In genomic region chr1:54979327-54979891, GRCh38 we compare ENCODE assay signal across 28 cellular contexts. TPM values are rescaled to one million over a fixed set of nuclear protein-coding genes. Genes with fewer than 3 reads are reported as not detected.
A peak's percentile ranks its signal among the peaks of the same experiment; 100 is the strongest.
DNase-seq lines count a peak whose midpoint lies in the region; ATAC-seq and TF ChIP-seq lines count a peak whose summit lies in the region.
"Had no signal": no experiment of that assay in that cellular context is flagged by ENCODE, and none has a peak within 500 bp of the region (broad histone marks: within the 10 kb centered on the region; RNA-seq: fewer than 3 reads in every experiment).

No MANE protein-coding gene starts in this region.

- no peaks in the 10 kb centered on the region; the same call in 1 of the 2 replicates for H3K27me3 ChIP-seq in H9 (ENCODE audit: insufficient read depth, low read length)
- H3K27me3 ChIP-seq in osteoblast (ENCODE audit: insufficient read depth, low read length), result peaks cover 67% of the 10 kb centered on the region
- H3K27me3 ChIP-seq in brain microvascular endothelial cell (replicated peaks), result peaks cover 26% of the 10 kb centered on the region

- H3K9me3 ChIP-seq in H9 (ENCODE audit: control insufficient read depth, low read depth, low read length) (no peaks in the 10 kb centered on the region), osteoblast (ENCODE audit: low read depth, low read length) (no peaks in the 10 kb centered on the region)
- H3K9me3 ChIP-seq: lower lobe of right lung, thoracic aorta had no signal

- H2AFZ ChIP-seq in H9 (ENCODE audit: low read length) (no peak overlapping the region), osteoblast (ENCODE audit: low read length) (no peak overlapping the region)

- no peak overlapping the region for H3K9ac ChIP-seq in H9 (ENCODE audit: extremely low read depth, insufficient read length, low read length)

- H3K4me3 Mint-ChIP-seq in H9, result peak overlapping the region; percentile 2 to 30; a peak in 4 of 5 replicates
- H3K4me3 Mint-ChIP-seq: activated B cell treated with CpG ODN at 0.5 μM for 24 hours; activated CD8-positive, alpha-beta T cell treated with anti-CD3 and anti-CD28 coated beads for 36 hours; activated naive CD4-positive, alpha-beta T cell treated with anti-CD3 and anti-CD28 coated beads for 36 hours; CD8-positive, alpha-beta memory T cell had no signal

- no peak overlapping the region for H2BK120ac ChIP-seq in H9 (ENCODE audit: low read depth, low read length, poor library complexity, severe bottlenecking)

- H3K9me3 Mint-ChIP-seq in H9, result no peaks in the 10 kb centered on the region
- H3K9me3 Mint-ChIP-seq: activated B cell treated with CpG ODN at 0.5 μM for 24 hours; activated CD8-positive, alpha-beta T cell treated with anti-CD3 and anti-CD28 coated beads for 36 hours; activated naive CD4-positive, alpha-beta T cell treated with anti-CD3 and anti-CD28 coated beads for 36 hours had no signal

- TF ChIP-seq CTCF in GM10266 (IDR thresholded peaks at IDR 0.05; ENCODE audit: control insufficient read depth, insufficient read depth, low read depth, missing control alignments) (no peak), H9 (conservative IDR thresholded peaks at IDR 0.05) (no peak), epithelial cell of esophagus (IDR thresholded peaks at IDR 0.05; ENCODE audit: insufficient read depth, low read depth, low read length, missing control alignments) (no peak), osteoblast (IDR thresholded peaks at IDR 0.05; ENCODE audit: extremely low read depth, low read depth, low read length) (no peak), brain microvascular endothelial cell (IDR thresholded peaks at IDR 0.05; ENCODE audit: low read depth, low read length, missing control alignments) (no peak)

- no peak overlapping the region for H2BK5ac ChIP-seq in H9 (ENCODE audit: insufficient read length, low read length)

- peaks cover 32 to 37% of the 10 kb centered on the region in 2 experiments for H3K4me1 Mint-ChIP-seq in H9
- H3K4me1 Mint-ChIP-seq: activated B cell treated with CpG ODN at 0.5 μM for 24 hours had no signal

- H4K20me1 ChIP-seq in H9 (ENCODE audit: control insufficient read depth, insufficient read depth, insufficient read length) (no peaks in the 10 kb centered on the region), osteoblast (ENCODE audit: insufficient read depth, low read length) (no peaks in the 10 kb centered on the region)

- DNase-seq in GM10266 (ENCODE audit: extremely low spot score) (peak; percentile 5), H9 (no peak), epithelial cell of esophagus (ENCODE audit: low read depth) (peak; percentile 16), osteoblast (ENCODE audit: insufficient read length, low spot score, missing footprints) (peak; percentile 80), SW 1271 (lab: John Stamatoyannopoulos, UW) (no peak), brain microvascular endothelial cell (no peak)
- DNase-seq: activated B cell treated with CpG ODN at 0.5 μM for 24 hours; activated CD8-positive, alpha-beta T cell treated with anti-CD3 and anti-CD28 coated beads for 36 hours; activated naive CD4-positive, alpha-beta T cell treated with anti-CD3 and anti-CD28 coated beads for 36 hours; activated T-cell treated with anti-CD3 and anti-CD28 coated beads, Interleukin-2, amount 50 U/mL, for 48 hours; AML-193; aorta; CD8-positive, alpha-beta memory T cell; cerebellar nuclear complex; DMS79 treated with DMSO at 0.1 percent for 48 hours; effector CD8-positive, alpha-beta T cell; HCEC 1CT; lower lobe of right lung; NCI-H146; NCI-H526; nucleus accumbens; stimulated activated CD4-positive, alpha-beta T cell treated with anti-CD3 and anti-CD28 coated beads, Interleukin-4, amount 100 ng/mL, for 24 hours; stimulated activated naive CD4-positive, alpha-beta T cell treated with Interleukin-2 at 50 U/mL for 16 hours; T-helper 9 cell had no signal

- no peak overlapping the region for H4K91ac ChIP-seq in H9 (ENCODE audit: insufficient read length, low read depth, low read length)

- H3K79me2 ChIP-seq in H9 (ENCODE audit: insufficient read depth, low read length) (no peaks in the 10 kb centered on the region), osteoblast (ENCODE audit: insufficient read depth, low read length) (no peaks in the 10 kb centered on the region)

- in situ Hi-C loops in brain microvascular endothelial cell (cut with HindIII; ENCODE audit: low pct_ligation_motif_present, low sequenced_read_pairs), result no loop called here

- WGBS in H9 (ENCODE audit: extremely low coverage, insufficient read length, low lambda C conversion rate), result no CpG with 5 or more reads among the region's 5 CpGs

- H3K56ac ChIP-seq in H9 (ENCODE audit: insufficient read length, low read depth, low read length), result no peak overlapping the region

- H3K23ac ChIP-seq in H9 (ENCODE audit: insufficient read length, low read depth, low read length), result no peak overlapping the region

- H3K27ac ChIP-seq in H9 (ENCODE audit: insufficient read length, low read depth, low read length) (no peak overlapping the region), osteoblast (ENCODE audit: low read depth, low read length) (no peak overlapping the region), brain microvascular endothelial cell (no peak overlapping the region)
- H3K27ac ChIP-seq: lower lobe of right lung had no signal

- H3K4me2 ChIP-seq in H9 (ENCODE audit: insufficient read depth, insufficient read length, low read length) (no peak overlapping the region), osteoblast (ENCODE audit: insufficient read depth, low read length) (no peak overlapping the region)

- H4K8ac ChIP-seq in H9 (replicated peaks; ENCODE audit: insufficient read length, low read depth, low read length), result no peak overlapping the region

- H3K36me3 ChIP-seq in osteoblast (ENCODE audit: insufficient read depth, low read length), result no peaks in the 10 kb centered on the region
- H3K36me3 ChIP-seq in brain microvascular endothelial cell (replicated peaks), result no peaks in the 10 kb centered on the region
- H3K36me3 ChIP-seq: lower lobe of right lung, thoracic aorta had no signal

- H3K79me1 ChIP-seq in H9 (ENCODE audit: insufficient read depth, low read depth, low read length, poor library complexity, severe bottlenecking), result no peaks in the 10 kb centered on the region

- H3T11ph ChIP-seq in H9 (ENCODE audit: low read length), result no peak overlapping the region

- no peaks in the 10 kb centered on the region; a peak in 1 of 7 replicates for H3K36me3 Mint-ChIP-seq in H9 (ENCODE audit: insufficient read depth in 1 of 3, low read depth in 3 of 3)
- H3K36me3 Mint-ChIP-seq: CD8-positive, alpha-beta memory T cell had no signal

- peaks cover 40% of the 10 kb centered on the region for H3K27me3 Mint-ChIP-seq in H9 (ENCODE audit: low read depth)

- no peak overlapping the region for H3K27ac Mint-ChIP-seq in H9
- H3K27ac Mint-ChIP-seq: activated B cell treated with CpG ODN at 0.5 μM for 24 hours; activated CD8-positive, alpha-beta T cell treated with anti-CD3 and anti-CD28 coated beads for 36 hours; activated naive CD4-positive, alpha-beta T cell treated with anti-CD3 and anti-CD28 coated beads for 36 hours; CD8-positive, alpha-beta memory T cell had no signal

- no peak overlapping the region for H2BK15ac ChIP-seq in H9 (ENCODE audit: low read depth, low read length)

- H3K23me2 ChIP-seq in H9 (ENCODE audit: insufficient read length, low read depth, low read length, poor library complexity, severe bottlenecking), result peaks cover 11% of the 10 kb centered on the region

- H2BK12ac ChIP-seq in H9 (ENCODE audit: insufficient read length, low read depth, low read length), result no peak overlapping the region

- no peak overlapping the region for H2BK20ac ChIP-seq in H9 (ENCODE audit: low read depth, low read length, poor library complexity, severe bottlenecking)

- no peak overlapping the region for H3K18ac ChIP-seq in H9 (ENCODE audit: insufficient read length, low read depth, low read length)

- H3K4me3 ChIP-seq in epithelial cell of esophagus (ENCODE audit: low read length) (no peak overlapping the region), osteoblast (ENCODE audit: insufficient read depth, low read length) (no peak overlapping the region), brain microvascular endothelial cell (ENCODE audit: low read depth, low read length) (no peak overlapping the region)
- H3K4me3 ChIP-seq: K562 had no signal

- H4K5ac ChIP-seq in H9 (ENCODE audit: insufficient read length, low read depth, low read length), result no peak overlapping the region

- peaks cover 9% of the 10 kb centered on the region; the same call in 1 of the 2 replicates for H3K4me1 ChIP-seq in H9 (ENCODE audit: insufficient read depth, low read length)
- peaks cover 3% of the 10 kb centered on the region for H3K4me1 ChIP-seq in osteoblast (ENCODE audit: insufficient read depth, low read length)

- H3K14ac ChIP-seq in H9 (ENCODE audit: insufficient read depth, low read length), result no peak overlapping the region

- H3K4ac ChIP-seq in H9 (ENCODE audit: low read depth, low read length), result no peak overlapping the region

- ATAC-seq in HG03045 (IDR thresholded peaks at IDR 0.05; ENCODE audit: unreplicated experiment), result no peak
- ATAC-seq: activated CD8-positive, alpha-beta T cell treated with anti-CD3 and anti-CD28 coated beads for 36 hours; K562 had no signal

- no peak overlapping the region for H2AK5ac ChIP-seq in H9 (ENCODE audit: insufficient read length, low read length)

RNA-seq across cellular contexts. Expression of gene TMEM61, which starts 1.0 kb away (rescaled TPM):
- total RNA-seq in H9 (2021) (0.61 and 1.0 TPM in 2 replicates), osteoblast (not detected in 2 replicates)
- total RNA-seq: activated B cell treated with CpG ODN at 0.5 μM for 24 hours; activated CD8-positive, alpha-beta T cell treated with anti-CD3 and anti-CD28 coated beads for 36 hours; activated naive CD4-positive, alpha-beta T cell treated with anti-CD3 and anti-CD28 coated beads for 36 hours; CD8-positive, alpha-beta memory T cell; frontal cortex; K562 had no signal

RNA-seq across cellular contexts. Expression of gene BSND, which starts 19.3 kb away (rescaled TPM):
- total RNA-seq in H9 (2021) (0.17 and 0.35 TPM in 2 replicates), osteoblast (not detected in 2 replicates)
- total RNA-seq: activated B cell treated with CpG ODN at 0.5 μM for 24 hours; activated CD8-positive, alpha-beta T cell treated with anti-CD3 and anti-CD28 coated beads for 36 hours; activated naive CD4-positive, alpha-beta T cell treated with anti-CD3 and anti-CD28 coated beads for 36 hours; aorta; CD8-positive, alpha-beta memory T cell; frontal cortex; K562; lower lobe of right lung; thoracic aorta had no signal

RNA-seq across cellular contexts. Expression of gene PCSK9, which starts 59.9 kb away (rescaled TPM):
- total RNA-seq in H9 (2021) (72.2 and 75.1 TPM in 2 replicates), osteoblast (3.5 and 6.5 TPM in 2 replicates)
- total RNA-seq: activated B cell treated with CpG ODN at 0.5 μM for 24 hours; activated CD8-positive, alpha-beta T cell treated with anti-CD3 and anti-CD28 coated beads for 36 hours; activated naive CD4-positive, alpha-beta T cell treated with anti-CD3 and anti-CD28 coated beads for 36 hours; CD8-positive, alpha-beta memory T cell had no signal

Comparison
In these comparisons a context has a peak if more than half of its experiments do, and no peak if none do; other contexts are left out.
1. DNase-seq: peak in GM10266 (single experiment), epithelial cell of esophagus (single experiment) and osteoblast (single experiment); none in H9 (single experiment), SW 1271 (0 of 2) and brain microvascular endothelial cell (single experiment).